ENCODE assay signal across 8 cellular contexts in the genomic region with DNA sequence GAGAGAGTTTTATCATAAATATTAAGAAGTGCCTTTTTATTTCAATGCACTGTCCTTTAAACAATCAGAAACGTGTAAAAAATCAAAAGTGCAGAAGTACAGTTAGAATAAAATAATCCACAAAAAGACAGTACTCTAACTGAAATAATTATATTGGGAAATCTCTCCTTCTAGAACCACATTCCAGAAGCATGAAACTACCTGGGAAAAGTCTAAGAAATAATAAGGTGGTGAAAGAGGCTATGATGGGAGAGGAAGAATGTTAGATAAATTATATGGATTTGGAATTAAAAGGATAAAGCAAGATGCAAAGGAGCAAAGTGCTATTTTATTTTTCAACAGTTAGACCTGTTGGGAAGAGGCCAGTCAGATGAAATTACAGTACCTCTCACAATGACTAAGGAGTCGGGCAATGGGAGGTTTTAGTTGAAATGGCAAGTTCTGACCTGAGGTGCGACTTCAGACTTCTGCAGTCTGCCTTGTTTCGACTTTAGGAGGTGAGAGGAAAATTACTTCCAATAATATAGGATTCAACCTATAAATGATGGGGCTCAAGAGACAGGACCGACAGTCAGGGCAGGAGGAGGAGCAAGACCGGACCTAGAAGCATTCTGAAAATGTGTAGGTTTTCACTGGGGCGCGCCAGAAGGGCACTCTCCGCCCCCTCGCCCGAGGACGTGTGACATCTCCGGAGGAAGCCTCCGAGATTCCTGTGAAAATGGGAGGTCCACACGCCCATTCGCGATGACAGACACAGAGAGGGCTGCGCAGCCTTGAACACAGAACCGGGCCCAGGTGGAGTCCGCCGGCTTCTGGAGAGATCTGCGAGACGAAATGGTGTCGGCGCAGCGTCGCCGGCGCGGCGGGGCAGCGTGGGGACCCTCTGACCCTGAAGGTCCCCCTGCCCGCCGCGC. TPM values are rescaled to one million over a fixed set of nuclear protein-coding genes. Genes with fewer than 3 reads are reported as not detected.
A peak's percentile ranks its signal among the peaks of the same experiment; 100 is the strongest.
DNase-seq lines count a peak whose midpoint lies in the region; ATAC-seq and TF ChIP-seq lines count a peak whose summit lies in the region.

No MANE protein-coding gene starts in this region.

- peaks cover 12% of the 10 kb centered on the region for H3K36me3 Mint-ChIP-seq in central memory CD8-positive, alpha-beta T cell (ENCODE audit: insufficient read depth)

- H3K9me2 ChIP-seq in DOHH2 (replicated peaks; ENCODE audit: control insufficient read depth, low read length) = no peaks in the 10 kb centered on the region

- H3K9me3 ChIP-seq in DOHH2 (ENCODE audit: control insufficient read depth, insufficient read depth, low read length) = no peaks in the 10 kb centered on the region

- H3K4me3 ChIP-seq in DOHH2 (ENCODE audit: low read length) = peak overlapping the region; percentile 96

- peak; percentile 29 for ATAC-seq in GM21390 (IDR thresholded peaks at IDR 0.05; ENCODE audit: unreplicated experiment)
- ATAC-seq in central memory CD8-positive, alpha-beta T cell (replicated peaks; ENCODE audit: extremely low read depth, poor library complexity, severe bottlenecking) = peak; percentile 27

- no peak for TF ChIP-seq CTCF in DOHH2 (IDR thresholded peaks at IDR 0.05; ENCODE audit: low read depth, low read length, poor library complexity, severe bottlenecking)

- no peaks in the 10 kb centered on the region for H3K27me3 ChIP-seq in DOHH2 (ENCODE audit: control insufficient read depth, low read length)

- peaks cover 42% of the 10 kb centered on the region for H3K4me1 ChIP-seq in DOHH2 (ENCODE audit: control insufficient read depth, low read length)

- H3K27me3 Mint-ChIP-seq in central memory CD8-positive, alpha-beta T cell = no peaks in the 10 kb centered on the region

- no peaks in the 10 kb centered on the region; the same call in 1 of the 2 replicates for H4K20me1 ChIP-seq in DOHH2 (ENCODE audit: control insufficient read depth, insufficient read depth, low read depth, low read length)

- peak overlapping the region; percentile 85 for H3K27ac Mint-ChIP-seq in central memory CD8-positive, alpha-beta T cell (ENCODE audit: low read depth)

- H3K4me2 ChIP-seq in DOHH2 (ENCODE audit: low read length) = peak overlapping the region; percentile 95

- 0 out of 2 replicates have a peak overlapping the region, but pooled peaks have one; percentile 19 for H3K27ac ChIP-seq in DOHH2 (ENCODE audit: low read depth, low read length)

- H3K79me2 ChIP-seq in DOHH2 (ENCODE audit: control insufficient read depth, low read length) = peaks cover 37% of the 10 kb centered on the region

- peaks cover 20% of the 10 kb centered on the region for H3K4me1 Mint-ChIP-seq in central memory CD8-positive, alpha-beta T cell

- H3K9me3 Mint-ChIP-seq in central memory CD8-positive, alpha-beta T cell = no peaks in the 10 kb centered on the region

- DNase-seq in HT-29 (ENCODE audit: low spot score) = peak; percentile 52
- DNase-seq in T-helper 9 cell = peak; percentile 12
- peak in 1 of 2 donors; percentile 14 for DNase-seq in central memory CD8-positive, alpha-beta T cell (ENCODE audit: low spot score in 2 of 2)
- DNase-seq in kidney glomerular epithelial cell (lab: John Stamatoyannopoulos, UW) = peak; percentile 24
- DNase-seq in stimulated activated CD4-positive, alpha-beta T cell treated with anti-CD3 and anti-CD28 coated beads, Interleukin-1b, Interleukin-23, amount 100 ng/mL, for 24 hours (ENCODE audit: low read depth in 4 of 4, low spot score in 1 of 4) = peak in 3 of 4 experiments; percentile 7 to 24 (median 13)
- no peak for DNase-seq in putamen (ENCODE audit: low spot score)

- H3K36me3 ChIP-seq in DOHH2 (ENCODE audit: control insufficient read depth, low read length) = peaks cover 2% of the 10 kb centered on the region; the same call in 1 of the 2 replicates

- H3F3A ChIP-seq in DOHH2 (ENCODE audit: control insufficient read depth, insufficient read depth) = peaks cover 7% of the 10 kb centered on the region

- H3K4me3 Mint-ChIP-seq in central memory CD8-positive, alpha-beta T cell = peak overlapping the region; percentile 93

RNA-seq across cellular contexts. Expression of a gene that starts 0.7 kb away (rescaled TPM):
- total RNA-seq in HT-29 (2014; rRNA removed; shearing (Covaris generic)) = 4.4 and 4.6 TPM in 2 replicates
